ENCODE assay signal across 8 cellular contexts in the genomic region with DNA sequence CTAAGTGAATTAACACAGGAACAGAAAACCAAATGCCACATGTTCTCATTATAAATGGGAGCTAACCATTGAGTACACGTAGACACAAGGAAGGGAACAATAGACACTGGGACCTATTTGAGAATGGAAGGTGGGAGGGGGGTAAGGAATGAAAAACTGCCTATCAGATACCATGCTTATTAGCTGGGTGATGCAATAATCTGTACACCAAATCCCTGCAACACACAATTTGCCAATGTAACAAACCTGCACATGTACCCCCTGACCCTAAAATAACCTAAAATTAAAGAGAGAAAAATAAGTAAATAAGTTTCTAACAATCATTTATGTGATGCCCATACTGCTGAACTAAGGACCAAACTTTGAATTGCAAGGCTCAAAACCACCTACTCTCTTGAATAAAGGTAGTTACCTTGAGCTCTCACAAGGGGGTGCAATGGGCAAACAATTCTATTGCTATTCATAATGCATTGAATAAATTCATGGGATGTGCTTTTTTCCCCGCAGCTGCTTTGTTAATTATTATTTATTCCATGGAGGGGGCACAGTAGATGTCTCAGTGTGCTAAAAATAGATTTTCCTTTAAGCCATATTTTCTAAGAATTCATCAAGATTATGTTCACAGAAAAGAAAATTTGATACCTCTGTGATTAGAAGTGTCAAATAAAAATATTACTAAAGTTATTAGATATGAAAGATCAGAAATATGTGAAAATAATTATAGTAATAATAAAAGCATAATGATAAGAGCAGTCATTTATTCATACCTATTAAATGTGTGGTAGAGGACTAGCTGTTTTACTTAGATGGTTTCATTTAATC.
DNase-seq lines count a peak whose midpoint lies in the region; ATAC-seq, FAIRE-seq and TF ChIP-seq lines count a peak whose summit lies in the region.

No MANE protein-coding gene starts in this region.

- peak; percentile 93 for FAIRE-seq in kidney (lab: Jason Lieb, UNC)

- 2 to 6% methylated on average over 2 of the region's 2 CpGs for WGBS in transverse colon (ENCODE audit: low coverage in 1 of 2), 2 donors

- H3K36me3 Mint-ChIP-seq in brain = no peaks in the 10 kb centered on the region

- no peak for TF ChIP-seq EP300 in transverse colon (IDR thresholded peaks at IDR 0.05; ENCODE audit: low read depth)

- TF ChIP-seq POLR2A in transverse colon (IDR thresholded peaks at IDR 0.05) = no peak

- intact Hi-C loops in kidney (cut with DNase I) = no loop called here
- intact Hi-C loops in transverse colon (cut with DNase I; ENCODE audit: low total_unique reads) = loop anchor here (5.0 kb wide), 1 partner anchor 243 kb away; no protein-coding TSS in a partner anchor

- H3K27ac Mint-ChIP-seq in brain = no peak overlapping the region

- H3K9ac ChIP-seq in kidney (ENCODE audit: low read length in 2 of 2) = no peak overlapping the region

- H3K4me3 Mint-ChIP-seq in brain = no peak overlapping the region

- peaks cover 8% of the 10 kb centered on the region for H3K27me3 Mint-ChIP-seq in brain

- H3K27ac ChIP-seq in kidney (ENCODE audit: low read depth in 2 of 2, low read length in 2 of 2) (no peak overlapping the region), transverse colon (no peak overlapping the region)

- DNase-seq in stimulated activated CD4-positive, alpha-beta T cell treated with anti-CD3 and anti-CD28 coated beads, Interleukin-15, amount 100 ng/mL, for 24 hours = peak; percentile 18
- DNase-seq in stimulated activated CD4-positive, alpha-beta T cell treated with anti-CD3 and anti-CD28 coated beads, Interleukin-2, amount 100 ng/mL, for 24 hours = no peak
- peak; percentile 25 to 76 for DNase-seq in NCI-H526 (lab: John Stamatoyannopoulos, UW)
- no peak for DNase-seq in kidney
- no peak for DNase-seq in transverse colon
- DNase-seq in GOT3 (lab: John Stamatoyannopoulos, UW) = no peak

- no peaks in the 10 kb centered on the region for H3K36me3 ChIP-seq in kidney (ENCODE audit: control insufficient read depth in 1 of 2, insufficient read depth in 2 of 2, low read length in 2 of 2)
- H3K36me3 ChIP-seq in transverse colon = no peaks in the 10 kb centered on the region

- H3K27me3 ChIP-seq in transverse colon = no peaks in the 10 kb centered on the region

- H3K4me3 ChIP-seq in kidney (ENCODE audit: low read length in 2 of 2) (no peak overlapping the region), transverse colon (no peak overlapping the region)

- H3K4me1 ChIP-seq in kidney (ENCODE audit: control insufficient read depth in 1 of 2, insufficient read depth in 1 of 2, low read depth in 1 of 2, low read length in 2 of 2) (no peaks in the 10 kb centered on the region), transverse colon (no peaks in the 10 kb centered on the region)

- in situ Hi-C loops in transverse colon (cut with MboI; ENCODE audit: low pct_ligation_motif_present in 1 of 4, low pct_unique_long_range_greater_than_20kb in 1 of 4, low sequenced_read_pairs in 3 of 4) = loop anchor here in 1 of 4 donors (10.0 kb wide), 1 partner anchor 241 kb away; no protein-coding TSS in a partner anchor

- H3K9me3 ChIP-seq in kidney (ENCODE audit: control insufficient read depth in 1 of 2, low read length in 2 of 2) = no peaks in the 10 kb centered on the region
- peaks cover 0 to 2% of the 10 kb centered on the region in 2 donors for H3K9me3 ChIP-seq in transverse colon

- TF ChIP-seq CTCF in brain (conservative IDR thresholded peaks at IDR 0.05) (peak; percentile 87 to 89), kidney (IDR thresholded peaks at IDR 0.05; ENCODE audit: borderline replicate concordance, extremely low read depth, insufficient read depth) (peak; percentile 62), transverse colon (IDR thresholded peaks at IDR 0.05) (peak; percentile 56 to 75 (median 63))

- H3K9me3 Mint-ChIP-seq in brain = peaks cover 0 to 18% (median 12%) of the 10 kb centered on the region in 5 experiments

- peaks cover 18% of the 10 kb centered on the region for H3K4me1 Mint-ChIP-seq in brain

- peak; percentile 67 for ATAC-seq in HG03442 (IDR thresholded peaks at IDR 0.05; ENCODE audit: unreplicated experiment)

Comparison
In these comparisons a context has a peak if more than half of its experiments do, and no peak if none do; other contexts are left out.
1. DNase-seq: peak in stimulated activated CD4-positive, alpha-beta T cell treated with anti-CD3 and anti-CD28 coated beads, Interleukin-15, amount 100 ng/mL, for 24 hours (single experiment) and NCI-H526 (2 of 2); none in stimulated activated CD4-positive, alpha-beta T cell treated with anti-CD3 and anti-CD28 coated beads, Interleukin-2, amount 100 ng/mL, for 24 hours (0 of 2), kidney (single experiment), transverse colon (single experiment) and GOT3 (single experiment).
2. Peak in every context shown above with its lines, with median percentiles within 50 percentile points of each other: CTCF ChIP-seq.